ENCODE assay signal across 12 cellular contexts in genomic region chr4:76545161-76545884, GRCh38.
A peak's percentile ranks its signal among the peaks of the same experiment; 100 is the strongest.
DNase-seq lines count a peak whose midpoint lies in the region; ATAC-seq and TF ChIP-seq lines count a peak whose summit lies in the region.
"Had no signal": no experiment of that assay in that cellular context is flagged by ENCODE, and none has a peak within 500 bp of the region (broad histone marks: within the 10 kb centered on the region; RNA-seq: fewer than 3 reads in every experiment).

No MANE protein-coding gene starts in this region.

- no peak overlapping the region for H3K4me3 ChIP-seq in AG10803 (ENCODE audit: low read length)

- H3K4me3 Mint-ChIP-seq in HFFc6 (no peak overlapping the region; the same call in 1 of the 2 replicates), immature natural killer cell (peak overlapping the region in 3 of 5 donors; percentile 31 to 54 (median 32))

- peaks cover 61% of the 10 kb centered on the region for H3K4me1 Mint-ChIP-seq in HFFc6 (ENCODE audit: low read depth)
- H3K4me1 Mint-ChIP-seq in immature natural killer cell, result peaks cover 12 to 22% of the 10 kb centered on the region in 2 donors

- H3K27me3 Mint-ChIP-seq in HFFc6 (ENCODE audit: insufficient read depth), result no peaks in the 10 kb centered on the region; the same call in 1 of the 2 replicates
- peaks cover 0 to 9% (median 7%) of the 10 kb centered on the region in 3 donors for H3K27me3 Mint-ChIP-seq in immature natural killer cell (ENCODE audit: low read depth in 3 of 3)

- H3K9me3 Mint-ChIP-seq in HFFc6 (peaks cover 8% of the 10 kb centered on the region; the same call in 1 of the 2 replicates), immature natural killer cell (no peaks in the 10 kb centered on the region)

- TF ChIP-seq CTCF in AG10803 (conservative IDR thresholded peaks at IDR 0.05; ENCODE audit: low read length) (no peak), HFFc6 (IDR thresholded peaks at IDR 0.05) (no peak)

- ATAC-seq in GM18858 (IDR thresholded peaks at IDR 0.05; ENCODE audit: unreplicated experiment), result no peak

- H3K27ac Mint-ChIP-seq in HFFc6 (peak overlapping the region; percentile 94), immature natural killer cell (peak overlapping the region in 1 of 6 donors; percentile 13)

- peaks cover 5% of the 10 kb centered on the region for H3K36me3 Mint-ChIP-seq in HFFc6 (ENCODE audit: low read depth)
- H3K36me3 Mint-ChIP-seq in immature natural killer cell, result no peaks in the 10 kb centered on the region

- peak; percentile 35 for DNase-seq in AG10803 (ENCODE audit: low read depth)
- DNase-seq in HFFc6, result no peak
- DNase-seq in SKM-1 (lab: John Stamatoyannopoulos, UW; ENCODE audit: unreplicated experiment), result peak; percentile 26
- peak; percentile 2 to 5 (median 2) for DNase-seq in immature natural killer cell
- no peak for DNase-seq in superior temporal gyrus (ENCODE audit: extremely low spot score)
- DNase-seq in NCI-H524 treated with DMSO at 0.1 percent for 48 hours (lab: John Stamatoyannopoulos, UW), result no peak
- DNase-seq in mesenteric fat pad (ENCODE audit: low spot score), result no peak
- DNase-seq: BE2C, glutamatergic neuron, NCI-H187, T1000 had no signal

Comparison
In these comparisons a context has a peak if more than half of its experiments do, and no peak if none do; other contexts are left out.
1. DNase-seq: peak in AG10803 (single experiment), SKM-1 (single experiment) and immature natural killer cell (3 of 3); none in HFFc6 (single experiment), superior temporal gyrus (single experiment), NCI-H524 treated with DMSO at 0.1 percent for 48 hours (single experiment) and mesenteric fat pad (single experiment).